Comparison of ENCODE assay signal across 13 cellular contexts in the genomic region with DNA sequence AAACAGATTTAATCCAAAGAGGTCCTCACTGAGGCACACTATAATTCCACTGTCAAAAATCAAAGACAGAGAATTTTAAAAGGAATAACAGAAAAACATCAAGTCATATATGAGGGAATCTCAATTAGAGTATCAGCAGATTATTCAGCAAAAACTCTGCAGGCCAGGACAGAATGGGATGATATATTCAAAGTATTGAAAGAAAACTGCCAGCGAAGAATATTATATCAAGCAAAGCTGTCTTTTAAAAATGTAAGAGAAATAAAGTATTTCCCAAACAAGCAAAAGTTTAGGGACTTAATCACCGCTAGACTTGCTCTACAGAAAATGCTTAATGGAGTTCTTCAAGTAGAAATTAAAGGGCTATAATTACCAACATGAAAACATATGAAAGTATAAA.
"Had no signal": no experiment of that assay in that cellular context is flagged by ENCODE, and none has a peak within 500 bp of the region (broad histone marks: within the 10 kb centered on the region; RNA-seq: fewer than 3 reads in every experiment).

No MANE protein-coding gene starts in this region.

- H3K4me1 ChIP-seq: colonic mucosa, esophagus muscularis mucosa, esophagus squamous epithelium, foreskin keratinocyte, gastrocnemius medialis, gastroesophageal sphincter, heart left ventricle, heart right ventricle had no signal

- H3K36me3 ChIP-seq: colonic mucosa, esophagus muscularis mucosa, esophagus squamous epithelium, gastrocnemius medialis, gastroesophageal sphincter, heart left ventricle, heart right ventricle had no signal

- H3K27ac ChIP-seq: colonic mucosa, coronary artery, dorsolateral prefrontal cortex, epithelial cell of prostate, esophagus muscularis mucosa, esophagus squamous epithelium, foreskin keratinocyte, gastrocnemius medialis, gastroesophageal sphincter, heart left ventricle, heart right ventricle had no signal

- ATAC-seq: effector memory CD8-positive, alpha-beta T cell; esophagus mucosa; foreskin keratinocyte; gastrocnemius medialis; gastroesophageal sphincter; heart left ventricle; heart right ventricle had no signal

- H3K4me3 ChIP-seq: colonic mucosa, coronary artery, dorsolateral prefrontal cortex, esophagus muscularis mucosa, esophagus squamous epithelium, gastrocnemius medialis, gastroesophageal sphincter, heart left ventricle, heart right ventricle had no signal

- H3K9me3 ChIP-seq: colonic mucosa, gastrocnemius medialis had no signal
